Comparison of ENCODE assay signal across 21 cellular contexts in genomic region chr7:49137978-49138377, GRCh38.
"Had no signal": no experiment of that assay in that cellular context is flagged by ENCODE, and none has a peak within 500 bp of the region (broad histone marks: within the 10 kb centered on the region; RNA-seq: fewer than 3 reads in every experiment).

No MANE protein-coding gene starts in this region.

- H3K36me3 ChIP-seq: colonic mucosa, esophagus muscularis mucosa, gastroesophageal sphincter, heart left ventricle, left lung, lower lobe of right lung had no signal

- H3K9me3 Mint-ChIP-seq: dendritic cell treated with granulocyte-macrophage colony-stimulating factor and Interleukin-4, amounts not matched to agents 40 ng/mL and 50 ng/mL, for 4 days had no signal

- H3K4me1 ChIP-seq: colonic mucosa, esophagus muscularis mucosa, foreskin keratinocyte, gastroesophageal sphincter, heart left ventricle, left lung, lower lobe of right lung had no signal

- H3K4me3 ChIP-seq: colonic mucosa, esophagus muscularis mucosa, gastroesophageal sphincter, heart left ventricle, hepatocyte, left lung, lower lobe of right lung had no signal

- ATAC-seq: effector memory CD8-positive, alpha-beta T cell; foreskin keratinocyte; gastroesophageal sphincter; heart left ventricle; left cardiac atrium; left lung; left ventricle myocardium superior; lower lobe of right lung had no signal

- H2AFZ ChIP-seq: hepatocyte had no signal

- H3K27ac ChIP-seq: colonic mucosa, esophagus muscularis mucosa, foreskin keratinocyte, gastroesophageal sphincter, heart left ventricle, hepatocyte, left lung, lower lobe of right lung had no signal

- H3K27me3 ChIP-seq: colonic mucosa, esophagus muscularis mucosa, foreskin keratinocyte, gastroesophageal sphincter, heart left ventricle, hepatocyte, left lung had no signal

- H3K27me3 Mint-ChIP-seq: dendritic cell treated with granulocyte-macrophage colony-stimulating factor and Interleukin-4, amounts not matched to agents 40 ng/mL and 50 ng/mL, for 4 days; effector memory CD8-positive, alpha-beta T cell had no signal

- H3K4me3 Mint-ChIP-seq: dendritic cell treated with granulocyte-macrophage colony-stimulating factor and Interleukin-4, amounts not matched to agents 40 ng/mL and 50 ng/mL, for 4 days; effector memory CD8-positive, alpha-beta T cell had no signal

- H3K4me2 ChIP-seq: hepatocyte had no signal

- DNase-seq: colonic mucosa; cortex of kidney; effector CD8-positive, alpha-beta T cell; effector memory CD8-positive, alpha-beta T cell; foreskin keratinocyte; heart left ventricle; hypothalamus; left cardiac atrium; left lung; left ventricle myocardium superior; lower lobe of right lung; mesenchymal stem cell; midbrain had no signal

- H3K9me3 ChIP-seq: colonic mucosa, esophagus muscularis mucosa, gastroesophageal sphincter, heart left ventricle, lower lobe of right lung had no signal

- H3K27ac Mint-ChIP-seq: dendritic cell treated with granulocyte-macrophage colony-stimulating factor and Interleukin-4, amounts not matched to agents 40 ng/mL and 50 ng/mL, for 4 days; effector memory CD8-positive, alpha-beta T cell had no signal

- FAIRE-seq: endothelial cell of umbilical vein, frontal cortex, islet of Langerhans, keratinocyte had no signal

- H3K79me2 ChIP-seq: hepatocyte had no signal
